In the genomic region with DNA sequence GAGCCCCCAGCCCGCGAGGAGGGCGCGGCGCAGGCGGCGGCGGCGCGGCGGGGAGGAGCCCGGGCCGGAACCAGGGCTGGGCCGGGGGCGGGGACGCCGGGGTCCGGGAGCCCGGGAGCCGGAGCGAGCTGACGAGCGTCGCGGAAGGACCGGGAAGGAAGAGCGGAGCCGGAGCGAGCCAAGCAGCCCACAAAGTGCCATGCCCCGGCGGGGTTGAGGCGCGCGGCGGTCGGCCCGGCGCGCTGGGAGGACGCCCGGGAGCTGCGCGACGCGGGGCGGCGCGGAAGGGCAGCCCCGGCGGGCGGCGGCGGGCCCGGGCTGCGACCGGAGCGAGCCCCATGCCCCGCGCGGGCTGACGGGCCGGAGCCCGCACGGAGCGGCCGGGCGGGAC, we compare ENCODE assay signal across 8 cellular contexts. TPM values are rescaled to one million over a fixed set of nuclear protein-coding genes. Genes with fewer than 3 reads are reported as not detected.
DNase-seq lines count a peak whose midpoint lies in the region; ATAC-seq, FAIRE-seq and TF ChIP-seq lines count a peak whose summit lies in the region.

No MANE protein-coding gene starts in this region.

- H3F3A ChIP-seq in MM.1S (ENCODE audit: insufficient read depth, low read length) = no peaks in the 10 kb centered on the region

- H3K9me3 ChIP-seq in MM.1S (replicated peaks; ENCODE audit: insufficient read depth, low read length) (no peaks in the 10 kb centered on the region), right lobe of liver (no peaks in the 10 kb centered on the region), suprapubic skin (no peaks in the 10 kb centered on the region)

- peaks cover 27% of the 10 kb centered on the region for H3K27me3 ChIP-seq in MM.1S (replicated peaks; ENCODE audit: insufficient read depth, low read length)
- H3K27me3 ChIP-seq in right lobe of liver = no peaks in the 10 kb centered on the region
- H3K27me3 ChIP-seq in suprapubic skin = peaks cover 2% of the 10 kb centered on the region

- no peaks in the 10 kb centered on the region for H3K4me1 ChIP-seq in MM.1S (ENCODE audit: low read length)
- H3K4me1 ChIP-seq in right lobe of liver = peaks cover 0 to 18% (median 0%) of the 10 kb centered on the region in 4 donors
- H3K4me1 ChIP-seq in suprapubic skin = peaks cover 34% of the 10 kb centered on the region

- H3K36me3 ChIP-seq in MM.1S (replicated peaks; ENCODE audit: insufficient read depth, low read length) (no peaks in the 10 kb centered on the region), right lobe of liver (no peaks in the 10 kb centered on the region), suprapubic skin (no peaks in the 10 kb centered on the region)

- in situ Hi-C loops in T47D (cut with HindIII; ENCODE audit: low pct_unique_long_range_greater_than_20kb, low sequenced_read_pairs) = no loop called here

- H3K27ac ChIP-seq in MM.1S (ENCODE audit: low read length) (no peak overlapping the region), right lobe of liver (peak overlapping the region in 2 of 3 donors; percentile 84 to 86), suprapubic skin (peak overlapping the region; percentile 69)

- H3K4me2 ChIP-seq in MM.1S (ENCODE audit: low read depth, low read length) = no peak overlapping the region

- intact Hi-C loops in right lobe of liver (cut with DNase I) = no loop called here

- H2AFZ ChIP-seq in MM.1S (ENCODE audit: low read length) = no peak overlapping the region

- DNase-seq in NCI-H345 (lab: John Stamatoyannopoulos, UW) = peak; percentile 71
- DNase-seq in NCI-H345 treated with DMSO at 0.1 percent for 48 hours (lab: John Stamatoyannopoulos, UW; ENCODE audit: unreplicated experiment) = no peak
- DNase-seq in H54 (ENCODE audit: insufficient read length, low spot score) = no peak
- DNase-seq in MM.1S = peak; percentile 59
- peak; percentile 66 to 75 for DNase-seq in T47D (ENCODE audit: low read depth in 1 of 2, low spot score in 1 of 2)
- DNase-seq in right lobe of liver = no peak
- no peak for DNase-seq in suprapubic skin (ENCODE audit: low spot score in 2 of 2)
- DNase-seq in pons (ENCODE audit: low spot score) = no peak

- peaks cover 3% of the 10 kb centered on the region; the same call in 1 of the 2 replicates for H4K20me1 ChIP-seq in MM.1S (ENCODE audit: insufficient read depth, low read length)

- WGBS in right lobe of liver (ENCODE audit: insufficient coverage, low coverage, low lambda C conversion rate, missing lambda C conversion rate) = no CpG with 5 or more reads among the region's 67 CpGs
- WGBS in suprapubic skin = under 1% methylated on average over 58 of the region's 67 CpGs

- H3K9me2 ChIP-seq in MM.1S (replicated peaks; ENCODE audit: insufficient read depth, low read length) = no peaks in the 10 kb centered on the region

- peak in 3 of 4 donors; percentile 42 to 61 (median 54) for ATAC-seq in right lobe of liver

- H3K79me2 ChIP-seq in MM.1S (ENCODE audit: low read length) = peaks cover 20% of the 10 kb centered on the region

- no peak for TF ChIP-seq EP300 in suprapubic skin (IDR thresholded peaks at IDR 0.05)

- H3K4me3 ChIP-seq in MM.1S (ENCODE audit: low read length) (peak overlapping the region; percentile 61; the same call in 1 of the 2 replicates), right lobe of liver (peak overlapping the region; percentile 63 to 83 (median 81)), suprapubic skin (peak overlapping the region; percentile 74)

- TF ChIP-seq CTCF in MM.1S (IDR thresholded peaks at IDR 0.05; ENCODE audit: low read length) (no peak), right lobe of liver (IDR thresholded peaks at IDR 0.05) (no peak), suprapubic skin (IDR thresholded peaks at IDR 0.05) (no peak)

- no peak for FAIRE-seq in H54 (lab: Jason Lieb, UNC)

- no peak overlapping the region for H3K9ac ChIP-seq in MM.1S (ENCODE audit: low read length)

- peak; percentile 15 for TF ChIP-seq POLR2A in H54 (IDR thresholded peaks at IDR 0.05; ENCODE audit: low read depth, low read length)
- peak; percentile 74 for TF ChIP-seq POLR2A in right lobe of liver (IDR thresholded peaks at IDR 0.05)
- TF ChIP-seq POLR2A in suprapubic skin (IDR thresholded peaks at IDR 0.05) = peak in 1 of 2 donors; percentile 29

RNA-seq across cellular contexts. Expression of gene FOXP4, which starts 0.3 kb away (rescaled TPM):
- total RNA-seq in right lobe of liver (10 to 100 TPM; 12.6 to 19.2 (median 14.9) TPM), suprapubic skin (10 to 100 TPM in 2 of 4 donors, 1 to 10 TPM in 2; 8.1 to 12.1 (median 10.4) TPM)

Comparison
In these comparisons a context has a peak if more than half of its experiments do, and no peak if none do; other contexts are left out.
1. DNase-seq: peak in NCI-H345 (single experiment), MM.1S (single experiment) and T47D (2 of 2); none in NCI-H345 treated with DMSO at 0.1 percent for 48 hours (single experiment), H54 (single experiment), right lobe of liver (0 of 3), suprapubic skin (0 of 2) and pons (single experiment).
2. Peak in every context shown above with its lines, with median percentiles within 50 percentile points of each other: H3K4me3 ChIP-seq.